ENCODE assay signal across 8 cellular contexts in genomic region chr20:18466894-18467678, GRCh38. TPM values are rescaled to one million over a fixed set of nuclear protein-coding genes. Genes with fewer than 3 reads are reported as not detected.
A peak's percentile ranks its signal among the peaks of the same experiment; 100 is the strongest.
DNase-seq lines count a peak whose midpoint lies in the region; ATAC-seq, FAIRE-seq and TF ChIP-seq lines count a peak whose summit lies in the region.

Gene DZANK1, minus strand, starts transcription at chr20:18467030. Its CDS starts 1,672 bp downstream, at chr20:18465358.
Gene POLR3F, plus strand, starts transcription at chr20:18467390. Its CDS starts 117 bp downstream, at chr20:18467507.

- peaks cover 0 to 13% of the 10 kb centered on the region in 2 donors for H3K36me3 ChIP-seq in ascending aorta
- peaks cover 4 to 29% of the 10 kb centered on the region in 2 donors for H3K36me3 ChIP-seq in psoas muscle (ENCODE audit: insufficient read depth in 1 of 2, low read depth in 1 of 2)

- H3K9me3 Mint-ChIP-seq in T-helper 2 cell treated with Interferon-gamma antibody and Interleukin-4, amounts not matched to agents 5 μg/mL and 100 μg/mL, for 36 hours = no peaks in the 10 kb centered on the region

- ATAC-seq in GM18505 (IDR thresholded peaks at IDR 0.05; ENCODE audit: unreplicated experiment) (peak; percentile 98), HG02970 (IDR thresholded peaks at IDR 0.05; ENCODE audit: low FRiP score, unreplicated experiment) (peak; percentile 90), right cardiac atrium (peak; percentile 100), psoas muscle (peak; percentile 100)

- TF ChIP-seq CTCF in ascending aorta (IDR thresholded peaks at IDR 0.05) = no peak
- TF ChIP-seq CTCF in psoas muscle (IDR thresholded peaks at IDR 0.05) = no peak

- H3K27ac Mint-ChIP-seq in T-helper 2 cell treated with Interferon-gamma antibody and Interleukin-4, amounts not matched to agents 5 μg/mL and 100 μg/mL, for 36 hours = peak within 1 kb of the TSS; percentile 92

- intact Hi-C loops in ascending aorta (cut with DNase I) (loop anchor here (1.0 to 5.0 kb wide), 7 partner anchors 40 to 498 kb away; partner anchors contain the start of genes KAT14, MGME1, PET117 and SEC23B), right cardiac atrium (cut with DNase I) (no loop called here), psoas muscle (cut with DNase I) (loop anchor here (5.0 kb wide), 2 partner anchors 35 to 175 kb away; no protein-coding TSS in a partner anchor)

- peak within 1 kb of the TSS; percentile 97 for H3K4me3 Mint-ChIP-seq in T-helper 2 cell treated with Interferon-gamma antibody and Interleukin-4, amounts not matched to agents 5 μg/mL and 100 μg/mL, for 36 hours

- DNase-seq in NCI-H187 treated with DMSO at 0.1 percent for 48 hours (lab: John Stamatoyannopoulos, UW) (peak; percentile 73), ascending aorta (ENCODE audit: low spot score in 2 of 2) (peak; percentile 83 to 97), right cardiac atrium (peak; percentile 97 to 99 (median 98)), psoas muscle (peak; percentile 97), urothelium cell line (ENCODE audit: low spot score) (peak; percentile 99)
- peak; percentile 93 for DNase-seq in T-helper 2 cell treated with Interferon-gamma antibody and Interleukin-4, amounts not matched to agents 5 μg/mL and 100 μg/mL, for 36 hours (ENCODE audit: low spot score)

- under 1% methylated on average over 53 of the region's 53 CpGs for WGBS in right cardiac atrium
- WGBS in psoas muscle, 3 donors = 0 to 1% (median 0%) methylated on average over 51 to 53 of the region's 53 CpGs

- FAIRE-seq in urothelium cell line (lab: Jason Lieb, UNC) = no peak

- H3K27ac ChIP-seq in ascending aorta (peak within 1 kb of the TSS; percentile 81 to 90), right cardiac atrium (ENCODE audit: low read length) (peak within 1 kb of the TSS; percentile 91), psoas muscle (peak within 1 kb of the TSS; percentile 92)

- H3K4me1 Mint-ChIP-seq in T-helper 2 cell treated with Interferon-gamma antibody and Interleukin-4, amounts not matched to agents 5 μg/mL and 100 μg/mL, for 36 hours (ENCODE audit: low read depth) = peaks cover 18% of the 10 kb centered on the region

- H3K36me3 Mint-ChIP-seq in T-helper 2 cell treated with Interferon-gamma antibody and Interleukin-4, amounts not matched to agents 5 μg/mL and 100 μg/mL, for 36 hours (ENCODE audit: low read depth) = no peaks in the 10 kb centered on the region

- peaks cover 0 to 7% of the 10 kb centered on the region in 2 donors for H3K4me1 ChIP-seq in ascending aorta
- H3K4me1 ChIP-seq in right cardiac atrium (ENCODE audit: control insufficient read depth, insufficient read depth, low read length) = peaks cover 4% of the 10 kb centered on the region
- peaks cover 13% of the 10 kb centered on the region for H3K4me1 ChIP-seq in psoas muscle

- peak within 1 kb of the TSS; percentile 67 to 89 for H3K4me3 ChIP-seq in ascending aorta
- peak within 1 kb of the TSS; percentile 82 for H3K4me3 ChIP-seq in right cardiac atrium (ENCODE audit: low read length)
- H3K4me3 ChIP-seq in psoas muscle = peak within 1 kb of the TSS; percentile 98

- TF ChIP-seq POLR2A in GM18505 (IDR thresholded peaks at IDR 0.05; ENCODE audit: borderline replicate concordance, extremely low read depth, insufficient read depth, insufficient read length) = peak; percentile 79

- H3K27me3 ChIP-seq in ascending aorta (no peaks in the 10 kb centered on the region), right cardiac atrium (ENCODE audit: control insufficient read depth, insufficient read depth) (no peaks in the 10 kb centered on the region), psoas muscle (ENCODE audit: insufficient read depth in 3 of 3, low read length in 2 of 3) (no peaks in the 10 kb centered on the region)

- H3K9me3 ChIP-seq in ascending aorta (no peaks in the 10 kb centered on the region), right cardiac atrium (ENCODE audit: control insufficient read depth, low read length) (no peaks in the 10 kb centered on the region), psoas muscle (no peaks in the 10 kb centered on the region)

- H3K27me3 Mint-ChIP-seq in T-helper 2 cell treated with Interferon-gamma antibody and Interleukin-4, amounts not matched to agents 5 μg/mL and 100 μg/mL, for 36 hours (ENCODE audit: low read depth) = no peaks in the 10 kb centered on the region

RNA-seq across cellular contexts. Expression of gene DZANK1, which starts in this region (rescaled TPM):
- total RNA-seq in ascending aorta = 1.3 TPM
- 1 to 10 TPM in 1 of 4 donors, under 1 TPM in 3; 0.53 to 1.0 (median 0.85) TPM for total RNA-seq in right cardiac atrium
- 0.79 TPM for polyA plus RNA-seq in right cardiac atrium
- under 1 TPM; 0.25 to 0.71 (median 0.43) TPM for total RNA-seq in psoas muscle
- under 1 TPM; 0.42 to 0.96 (median 0.58) TPM for polyA plus RNA-seq in psoas muscle

RNA-seq across cellular contexts. Expression of gene POLR3F, which starts in this region (rescaled TPM):
- total RNA-seq in ascending aorta = 14.0 TPM
- total RNA-seq in right cardiac atrium = 1 to 10 TPM; 6.7 to 8.7 (median 7.6) TPM
- polyA plus RNA-seq in right cardiac atrium = 6.1 TPM
- total RNA-seq in psoas muscle = 1 to 10 TPM; 3.2 to 8.4 (median 6.6) TPM
- polyA plus RNA-seq in psoas muscle = 10 to 100 TPM in 1 of 3 donors, 1 to 10 TPM in 2; 5.1 to 17.7 (median 6.9) TPM

Comparison
In these comparisons a context has a peak if more than half of its experiments do, and no peak if none do; other contexts are left out.
1. Peak in every context shown above with its lines: DNase-seq, ATAC-seq, H3K4me3 ChIP-seq and H3K27ac ChIP-seq.
2. intact Hi-C loops: an anchor here in ascending aorta (1.0 to 5.0 kb wide) and psoas muscle (5.0 kb wide); none called in right cardiac atrium.